Comparison of ENCODE assay signal across 8 cellular contexts in genomic region chr1:26697441-26697977, GRCh38. TPM values are rescaled to one million over a fixed set of nuclear protein-coding genes. Genes with fewer than 3 reads are reported as not detected.
DNase-seq lines count a peak whose midpoint lies in the region; FAIRE-seq and TF ChIP-seq lines count a peak whose summit lies in the region.

No MANE protein-coding gene starts in this region.

- H3K9me3 ChIP-seq in mucosa of stomach (ENCODE audit: control insufficient read depth, low read length) = no peaks in the 10 kb centered on the region

- H3K27me3 ChIP-seq in BJ (ENCODE audit: control insufficient read depth, insufficient read depth, low read length) = no peaks in the 10 kb centered on the region
- H3K27me3 ChIP-seq in bronchial epithelial cell (ENCODE audit: control insufficient read depth, insufficient read depth, low read length) = no peaks in the 10 kb centered on the region
- H3K27me3 ChIP-seq in mucosa of stomach (ENCODE audit: control insufficient read depth, insufficient read depth, low read length) = no peaks in the 10 kb centered on the region

- H3K36me3 ChIP-seq in BJ (ENCODE audit: control insufficient read depth, insufficient read depth, low read length) (no peaks in the 10 kb centered on the region), bronchial epithelial cell (ENCODE audit: control insufficient read depth, insufficient read depth, low read length) (no peaks in the 10 kb centered on the region), mucosa of stomach (ENCODE audit: control insufficient read depth, insufficient read depth, low read length) (no peaks in the 10 kb centered on the region)

- POLR2A ChIA-PET in BJ (lab: Charles Lee) = interaction anchor here (0.9 to 1.2 kb wide), 4 partner anchors 26 to 92 kb away, joined by 3 to 5 read pairs (median 4); no protein-coding TSS in a partner anchor

- peak overlapping the region; percentile 81 for H3K9ac ChIP-seq in mucosa of stomach (ENCODE audit: low read length)

- TF ChIP-seq CTCF in BJ (IDR thresholded peaks at IDR 0.05; ENCODE audit: insufficient read depth, low read depth, low read length) (no peak), bronchial epithelial cell (IDR thresholded peaks at IDR 0.05; ENCODE audit: insufficient read depth, low read length, severe bottlenecking) (no peak)

- peaks cover 61% of the 10 kb centered on the region for H3K4me1 ChIP-seq in mucosa of stomach (ENCODE audit: control insufficient read depth, insufficient read depth, low read length)

- DNase-seq in BJ (ENCODE audit: low read depth) = no peak
- peak; percentile 34 for DNase-seq in HK-2 (ENCODE audit: unreplicated experiment)
- DNase-seq in bronchial epithelial cell (ENCODE audit: low read depth) = no peak
- no peak for DNase-seq in DMS153 treated with DMSO at 0.1 percent for 48 hours (lab: John Stamatoyannopoulos, UW; ENCODE audit: unreplicated experiment)
- no peak for DNase-seq in DMS79 (lab: John Stamatoyannopoulos, UW)
- no peak for DNase-seq in OCI-M2 (lab: John Stamatoyannopoulos, UW; ENCODE audit: unreplicated experiment)
- no peak for DNase-seq in amniotic stem cell (lab: John Stamatoyannopoulos, UW)

- no peak for FAIRE-seq in bronchial epithelial cell (lab: Jason Lieb, UNC)

- peak overlapping the region; percentile 67 for H3K4me3 ChIP-seq in BJ (ENCODE audit: low read depth, low read length)
- H3K4me3 ChIP-seq in bronchial epithelial cell (ENCODE audit: low read depth, low read length) = peak overlapping the region; percentile 68
- peak overlapping the region; percentile 35 for H3K4me3 ChIP-seq in mucosa of stomach (ENCODE audit: low read length)

- CTCF ChIA-PET in BJ (lab: Yijun Ruan, JAX) = interaction anchor here (0.7 to 3.2 kb wide), 6 partner anchors 31 to 95 kb away, joined by 3 to 15 read pairs (median 4); no protein-coding TSS in a partner anchor

RNA-seq across cellular contexts. Expression of gene ARID1A, which starts 1.7 kb away (rescaled TPM):
- 9.3 and 16.0 TPM in 2 replicates for polyA plus RNA-seq in BJ (2011; rRNA removed)
- 28.5 and 50.6 TPM in 2 replicates for polyA minus RNA-seq in BJ (2011; rRNA and poly(A)+ RNA removed)
- total RNA-seq in bronchial epithelial cell = 8.7 and 15.5 TPM in 2 replicates
